ENCODE assay signal across 9 cellular contexts in the genomic region with DNA sequence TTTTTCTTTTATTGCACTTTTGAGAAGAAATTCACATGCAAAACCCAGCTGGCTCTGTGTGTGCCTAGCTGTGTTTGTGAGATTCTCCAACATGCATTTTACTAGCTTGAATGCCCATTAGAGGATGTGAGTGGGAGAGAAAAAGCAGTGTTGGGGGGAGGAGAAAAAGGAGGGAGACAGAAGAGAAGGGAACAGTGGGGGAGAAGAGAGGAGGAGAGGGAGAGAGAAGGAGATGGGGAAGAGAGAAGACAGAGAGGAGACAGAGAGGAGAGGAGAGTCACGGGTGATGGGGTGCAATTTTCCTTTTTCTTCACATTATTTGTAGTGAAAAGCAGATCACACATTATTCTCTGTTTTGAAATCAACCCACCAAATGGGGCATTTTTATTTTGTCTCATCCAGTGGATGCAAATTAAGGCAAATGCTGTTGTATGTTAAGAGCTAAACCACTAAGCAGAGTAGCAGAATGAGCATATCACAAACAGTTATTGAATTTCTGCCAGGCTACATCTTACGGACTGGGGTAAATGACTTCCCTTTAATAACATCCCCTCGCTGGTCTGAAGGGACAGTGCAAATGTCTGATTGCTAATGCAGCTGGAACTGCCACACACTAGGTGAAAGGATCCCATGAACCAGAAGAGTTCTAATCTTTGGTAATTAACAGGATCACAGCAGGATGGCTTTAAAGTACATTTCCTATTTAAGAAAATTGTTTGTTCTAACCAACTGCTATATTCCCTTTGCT. TPM values are rescaled to one million over a fixed set of nuclear protein-coding genes. Genes with fewer than 3 reads are reported as not detected.
DNase-seq lines count a peak whose midpoint lies in the region; ATAC-seq, FAIRE-seq and TF ChIP-seq lines count a peak whose summit lies in the region.
"Had no signal": no experiment of that assay in that cellular context is flagged by ENCODE, and none has a peak within 500 bp of the region (broad histone marks: within the 10 kb centered on the region; RNA-seq: fewer than 3 reads in every experiment).

No MANE protein-coding gene starts in this region.

- H3K4me3 ChIP-seq in AG04450 (ENCODE audit: low read depth, low read length) (peak overlapping the region; percentile 55), HepG2 (replicated peaks in 1 of 3; ENCODE audit: insufficient read depth in 1 of 3, low read depth in 2 of 3, low read length in 3 of 3) (no peak overlapping the region)

- H3K36me3 Mint-ChIP-seq in activated CD4-positive, alpha-beta memory T cell treated with anti-CD3 and anti-CD28 coated beads, Interleukin-2, amount 10 ng/mL, durations not matched to agents 7 days and 5 days (ENCODE audit: low read depth) = peaks cover 10% of the 10 kb centered on the region
- H3K36me3 Mint-ChIP-seq: memory B cell had no signal

- no peak for FAIRE-seq in urothelium cell line (lab: Jason Lieb, UNC)
- FAIRE-seq in HepG2 (lab: Jason Lieb, UNC) = no peak

- H3K9me3 ChIP-seq in AG04450 (ENCODE audit: control insufficient read depth, insufficient read depth, low read length) (no peaks in the 10 kb centered on the region), HepG2 (ENCODE audit: low read length) (no peaks in the 10 kb centered on the region)

- H3K4me3 Mint-ChIP-seq in activated CD4-positive, alpha-beta memory T cell treated with anti-CD3 and anti-CD28 coated beads, Interleukin-2, amount 10 ng/mL, durations not matched to agents 7 days and 5 days = peak overlapping the region; percentile 69
- H3K4me3 Mint-ChIP-seq: memory B cell had no signal

- TF ChIP-seq CTCF in AG04450 (IDR thresholded peaks at IDR 0.05; ENCODE audit: low read depth, low read length) (no peak), HepG2 (CRISPR knock-in tag; IDR thresholded peaks at IDR 0.05) (no peak)

- no peaks in the 10 kb centered on the region for H3K36me3 ChIP-seq in HepG2 (replicated peaks in 1 of 2; ENCODE audit: control insufficient read depth in 1 of 2, insufficient read depth in 2 of 2, low read length in 2 of 2)

- peak; percentile 32 for ATAC-seq in HG02759 (IDR thresholded peaks at IDR 0.05; ENCODE audit: unreplicated experiment)
- no peak for ATAC-seq in HepG2

- intact Hi-C loops in HepG2 (cut with micrococcal nuclease; ENCODE audit: unreplicated experiment) = loop anchor here (2.0 to 10.0 kb wide), 3 partner anchors 257 to 643 kb away; a partner anchor contains a TSS

- H3K4me2 ChIP-seq in HepG2 (ENCODE audit: low read depth, low read length) = no peak overlapping the region

- H3K79me2 ChIP-seq in HepG2 (ENCODE audit: insufficient read depth, low read length) = no peaks in the 10 kb centered on the region

- H2AFZ ChIP-seq in HepG2 (ENCODE audit: low read length) = no peak overlapping the region

- no peaks in the 10 kb centered on the region for H3K27me3 ChIP-seq in AG04450 (ENCODE audit: control insufficient read depth, insufficient read depth, low read length)
- H3K27me3 ChIP-seq in HepG2 (ENCODE audit: control insufficient read depth in 1 of 2, insufficient read depth in 2 of 2, low read length in 2 of 2) = no peaks in the 10 kb centered on the region

- H4K20me1 ChIP-seq in HepG2 (ENCODE audit: insufficient read depth, low read length) = no peaks in the 10 kb centered on the region

- no peaks in the 10 kb centered on the region for H3K9me3 Mint-ChIP-seq in activated CD4-positive, alpha-beta memory T cell treated with anti-CD3 and anti-CD28 coated beads, Interleukin-2, amount 10 ng/mL, durations not matched to agents 7 days and 5 days
- H3K9me3 Mint-ChIP-seq: memory B cell had no signal

- no TSS peak for BruUV-seq in HepG2 (replicated peaks; lab: Mats Ljungman, UMichigan)

- no peak for TF ChIP-seq POLR2A in HepG2 (IDR thresholded peaks at IDR 0.05; ENCODE audit: insufficient read depth in 1 of 2, low read depth in 2 of 2, low read length in 2 of 2)

- H3K4me1 ChIP-seq in HepG2 (ENCODE audit: insufficient read depth, low read length) = no peaks in the 10 kb centered on the region

- H3K27ac ChIP-seq in AG04450 (ENCODE audit: low read depth, low read length) (no peak overlapping the region), HepG2 (ENCODE audit: extremely low read length, insufficient read depth, low read length) (no peak overlapping the region)

- H3K4me1 Mint-ChIP-seq in activated CD4-positive, alpha-beta memory T cell treated with anti-CD3 and anti-CD28 coated beads, Interleukin-2, amount 10 ng/mL, durations not matched to agents 7 days and 5 days = peaks cover 70% of the 10 kb centered on the region

- DNase-seq in AG04450 (ENCODE audit: low read depth, low spot score) (no peak), left kidney (ENCODE audit: low read depth, low spot score) (peak; percentile 49), urothelium cell line (ENCODE audit: low spot score) (no peak), HepG2 (ENCODE audit: low spot score) (no peak), HuH-7.5 (ENCODE audit: low spot score) (no peak), kidney glomerular epithelial cell (lab: John Stamatoyannopoulos, UW) (no peak)
- DNase-seq in activated CD4-positive, alpha-beta memory T cell treated with anti-CD3 and anti-CD28 coated beads, Interleukin-2, amount 10 ng/mL, durations not matched to agents 7 days and 5 days = no peak

- in situ Hi-C loops in HepG2 (cut with HindIII; ENCODE audit: extremely low pct_ligation_motif_present, low pct_unique_long_range_greater_than_20kb) = loop anchor here (5.0 to 25.0 kb wide), 3 partner anchors 396 to 1004 kb away; no protein-coding TSS in a partner anchor

- no peaks in the 10 kb centered on the region for H3K27me3 Mint-ChIP-seq in activated CD4-positive, alpha-beta memory T cell treated with anti-CD3 and anti-CD28 coated beads, Interleukin-2, amount 10 ng/mL, durations not matched to agents 7 days and 5 days
- H3K27me3 Mint-ChIP-seq: memory B cell had no signal

- WGBS in HepG2 (ENCODE audit: low lambda C conversion rate) = 71% methylated on average over 3 of the region's 3 CpGs

- H3K9ac ChIP-seq in HepG2 (ENCODE audit: insufficient read depth, low read depth, low read length) = no peak overlapping the region

- TF ChIP-seq EP300 in HepG2 (IDR thresholded peaks at IDR 0.05; ENCODE audit: low read depth in 2 of 2, low read length in 2 of 2) (no peak), HepG2 (CRISPR knock-in tag; IDR thresholded peaks at IDR 0.05; ENCODE audit: borderline replicate concordance) (no peak)

- TF ChIP-seq RAD21 in HepG2 (CRISPR knock-in tag; IDR thresholded peaks at IDR 0.05) = no peak

- CTCF ChIA-PET in AG04450 (lab: Charles Lee) (interaction anchor here (0.7 to 1.5 kb wide), 4 partner anchors 8 to 644 kb away, joined by 3 to 7 read pairs (median 4); no protein-coding TSS in a partner anchor), HepG2 (lab: Yijun Ruan, JAX; ENCODE audit: low intra/inter-chr PET ratio, low total read pairs) (no interaction called here)
- CTCF ChIA-PET in activated CD4-positive, alpha-beta memory T cell treated with anti-CD3 and anti-CD28 coated beads, Interleukin-2, amount 10 ng/mL, durations not matched to agents 7 days and 5 days (lab: Charles Lee) = interaction anchor here (1.1 to 1.5 kb wide), 3 partner anchors 9 to 81 kb away, joined by 3 to 8 read pairs (median 3); no protein-coding TSS in a partner anchor

- POLR2A ChIA-PET in AG04450 (lab: Yijun Ruan, JAX) = no interaction called here
- POLR2A ChIA-PET in activated CD4-positive, alpha-beta memory T cell treated with anti-CD3 and anti-CD28 coated beads, Interleukin-2, amount 10 ng/mL, durations not matched to agents 7 days and 5 days (lab: Charles Lee) = interaction anchor here (1.1 to 4.0 kb wide), 5 partner anchors 9 to 79 kb away, joined by 4 to 52 read pairs (median 7); no protein-coding TSS in a partner anchor
- POLR2A ChIA-PET in HepG2 (lab: Yijun Ruan, JAX) = no interaction called here

- peak overlapping the region; percentile 56 for H3K27ac Mint-ChIP-seq in activated CD4-positive, alpha-beta memory T cell treated with anti-CD3 and anti-CD28 coated beads, Interleukin-2, amount 10 ng/mL, durations not matched to agents 7 days and 5 days

TF ChIP-seq in HepG2, 621 proteins besides CTCF, POLR2A, EP300 and RAD21 (continues in another document):
- no peak for TF ChIP-seq ZNF451 (CRISPR knock-in tag; IDR thresholded peaks at IDR 0.05)
- no peak for TF ChIP-seq RFX1 (IDR thresholded peaks at IDR 0.05)
- no peak for TF ChIP-seq ZNF501 (CRISPR knock-in tag; IDR thresholded peaks at IDR 0.05)

RNA-seq across cellular contexts. Expression of a gene that starts 0.9 kb away (rescaled TPM):
- polyA plus RNA-seq in AG04450 (2011; rRNA removed) (8.3 and 12.0 TPM in 2 replicates), HepG2 (2011; rRNA removed) (not detected in 2 replicates)
- 4.3 and 7.1 TPM in 2 replicates for polyA minus RNA-seq in AG04450 (2011; rRNA and poly(A)+ RNA removed)
- total RNA-seq in activated CD4-positive, alpha-beta memory T cell treated with anti-CD3 and anti-CD28 coated beads, Interleukin-2, amount 10 ng/mL, durations not matched to agents 7 days and 5 days = 10 to 100 TPM; 18.0 to 19.2 TPM
- 0.07 TPM in 1 of 2 replicates, not detected in the other for total RNA-seq in HepG2 (2016; rRNA removed; fragmentation: Illumina TruSeq; extraction: Trizol)
- not detected in 2 replicates for total RNA-seq in HepG2 (2016; cell fraction: cytosol; rRNA removed; fragmentation: Illumina TruSeq; extraction: Trizol; ENCODE audit: low read depth)
- not detected in 2 replicates for total RNA-seq in HepG2 (2016; cell fraction: insoluble cytoplasmic fraction; rRNA removed; fragmentation: Illumina TruSeq; extraction: Trizol)
- total RNA-seq in HepG2 (2016; cell fraction: membrane; rRNA removed; fragmentation: Illumina TruSeq; extraction: Trizol) = not detected in 2 replicates
- not detected in 2 replicates for total RNA-seq in HepG2 (2016; cell fraction: nucleus; rRNA removed; fragmentation: Illumina TruSeq; extraction: Trizol)
- polyA plus RNA-seq in HepG2 (2011; cell fraction: cytosol; rRNA removed) = not detected in 2 replicates
- not detected in 2 replicates for polyA plus RNA-seq in HepG2 (2011; cell fraction: nucleus; rRNA removed)
- polyA plus RNA-seq in HepG2 (2012) = not detected in 2 replicates
- polyA plus RNA-seq in HepG2 (2016; cell fraction: cytosol; fragmentation: Illumina TruSeq; extraction: Trizol; ENCODE audit: low read depth) = not detected in 2 replicates
- polyA plus RNA-seq in HepG2 (2016; cell fraction: insoluble cytoplasmic fraction; fragmentation: Illumina TruSeq; extraction: Trizol; ENCODE audit: low read depth) = not detected in 2 replicates
- not detected in 2 replicates for polyA plus RNA-seq in HepG2 (2016; cell fraction: membrane; fragmentation: Illumina TruSeq; extraction: Trizol; ENCODE audit: low read depth)
- polyA plus RNA-seq in HepG2 (2016; cell fraction: nucleus; fragmentation: Illumina TruSeq; extraction: Trizol; ENCODE audit: insufficient read depth, low read depth) = not detected in 2 replicates
- polyA minus RNA-seq in HepG2 (2011; rRNA and poly(A)+ RNA removed; ENCODE audit: low replicate concordance) = not detected in 2 replicates
- not detected in 2 replicates for polyA minus RNA-seq in HepG2 (2011; cell fraction: cytosol; rRNA and poly(A)+ RNA removed)
- 0.26 TPM in 1 of 2 replicates, not detected in the other for polyA minus RNA-seq in HepG2 (2011; cell fraction: nucleus; rRNA and poly(A)+ RNA removed)

Comparison
In these comparisons a context has a peak if more than half of its experiments do, and no peak if none do; other contexts are left out.
1. RNA of a gene that starts 0.9 kb away (total RNA-seq): 18.0 to 19.2 TPM in activated CD4-positive, alpha-beta memory T cell treated with anti-CD3 and anti-CD28 coated beads, Interleukin-2, amount 10 ng/mL, durations not matched to agents 7 days and 5 days; 0.07 TPM in HepG2; every median in the first group is over 10 times any median in the second.